Comparison of ENCODE assay signal across 21 cellular contexts in genomic region chrX:15864629-15865028, GRCh38. TPM values are rescaled to one million over a fixed set of nuclear protein-coding genes. Genes with fewer than 3 reads are reported as not detected.
DNase-seq lines count a peak whose midpoint lies in the region; ATAC-seq, FAIRE-seq and TF ChIP-seq lines count a peak whose summit lies in the region.
"Had no signal": no experiment of that assay in that cellular context is flagged by ENCODE, and none has a peak within 500 bp of the region (broad histone marks: within the 10 kb centered on the region; RNA-seq: fewer than 3 reads in every experiment).

No MANE protein-coding gene starts in this region.

- no peak overlapping the region for H4K5ac ChIP-seq in IMR-90 (ENCODE audit: low read depth, low read length)

- no peak overlapping the region for H2AFZ ChIP-seq in IMR-90 (replicated peaks; ENCODE audit: low read length, poor library complexity)
- H2AFZ ChIP-seq in astrocyte (ENCODE audit: low read depth, low read length): no peak overlapping the region
- H2AFZ ChIP-seq: GM23338 had no signal

- H3K4me2 ChIP-seq in IMR-90 (ENCODE audit: low read depth, low read length) (no peak overlapping the region), astrocyte (ENCODE audit: low read length) (no peak overlapping the region)
- H3K4me2 ChIP-seq: GM23338 had no signal

- no peaks in the 10 kb centered on the region for H3K4me1 Mint-ChIP-seq in astrocyte (ENCODE audit: low read depth, unreplicated experiment)

- H2BK20ac ChIP-seq in IMR-90 (ENCODE audit: low read depth, low read length): no peak overlapping the region

- BruUV-seq in IMR-90 (replicated peaks; lab: Mats Ljungman, UMichigan): no TSS peak

- H3K27me3 ChIP-seq in IMR-90 (ENCODE audit: control insufficient read depth, insufficient read depth, low read length): peaks cover 6% of the 10 kb centered on the region; the same call in 1 of the 2 replicates
- no peaks in the 10 kb centered on the region for H3K27me3 ChIP-seq in astrocyte (ENCODE audit: insufficient read depth, low read length)
- peaks cover 20% of the 10 kb centered on the region for H3K27me3 ChIP-seq in adrenal gland

- no peak overlapping the region for H4K8ac ChIP-seq in IMR-90 (ENCODE audit: low read depth in 2 of 2, low read length in 2 of 2)

- no peak overlapping the region for H3K4me3 ChIP-seq in IMR-90 (ENCODE audit: insufficient read depth, low read depth, low read length)
- no peak overlapping the region for H3K4me3 ChIP-seq in astrocyte (ENCODE audit: insufficient read depth, low read depth, low read length)
- H3K4me3 ChIP-seq in adrenal gland: no peak overlapping the region
- H3K4me3 ChIP-seq: GM12878, GM23338, spleen had no signal

- no peak overlapping the region for H3K23ac ChIP-seq in IMR-90 (ENCODE audit: low read depth, low read length)

- no peak overlapping the region for H3K56ac ChIP-seq in IMR-90 (ENCODE audit: extremely low read depth, insufficient read depth, low read length)

- H4K20me1 ChIP-seq in IMR-90 (ENCODE audit: insufficient read depth, low read length) (no peaks in the 10 kb centered on the region), astrocyte (ENCODE audit: insufficient read depth, low read length) (no peaks in the 10 kb centered on the region)

- no peak overlapping the region for H2AK9ac ChIP-seq in IMR-90 (replicated peaks; ENCODE audit: low read depth, low read length, poor library complexity)

- no peak overlapping the region for H3K27ac ChIP-seq in IMR-90 (ENCODE audit: insufficient read depth, low read length)
- no peak overlapping the region for H3K27ac ChIP-seq in astrocyte (ENCODE audit: low read depth, low read length)
- no peak overlapping the region for H3K27ac ChIP-seq in adrenal gland
- H3K27ac ChIP-seq: spleen had no signal

- no peaks in the 10 kb centered on the region for H3K27me3 Mint-ChIP-seq in astrocyte (ENCODE audit: low read depth, unreplicated experiment)

- H2BK15ac ChIP-seq in IMR-90 (ENCODE audit: low read depth, low read length): no peak overlapping the region

- no peak overlapping the region for H3K4me3 Mint-ChIP-seq in astrocyte (ENCODE audit: unreplicated experiment)
- H3K4me3 Mint-ChIP-seq: CD8-positive, alpha-beta T cell; GM23338 had no signal

- H4K91ac ChIP-seq in IMR-90 (ENCODE audit: insufficient read depth, low read depth, low read length): no peak overlapping the region

- no peaks in the 10 kb centered on the region for H3K79me1 ChIP-seq in IMR-90 (ENCODE audit: low read depth in 1 of 2, low read length in 2 of 2)

- no peak overlapping the region for H2AK5ac ChIP-seq in IMR-90 (ENCODE audit: low read depth, low read length)

- H3K79me2 ChIP-seq in astrocyte (ENCODE audit: insufficient read depth, low read length): no peaks in the 10 kb centered on the region

- H2BK5ac ChIP-seq in IMR-90 (ENCODE audit: low read depth, low read length, poor library complexity, severe bottlenecking): no peak overlapping the region

- intact Hi-C loops in IMR-90 (cut with micrococcal nuclease): no loop called here
- intact Hi-C loops in adrenal gland (cut with DNase I): no loop called here

- FAIRE-seq in astrocyte (lab: Jason Lieb, UNC): peak; percentile 5
- FAIRE-seq: frontal cortex had no signal

- no peaks in the 10 kb centered on the region for H3K9me1 ChIP-seq in IMR-90 (ENCODE audit: insufficient read depth, low read length)

- DNase-seq in Daoy (ENCODE audit: low read depth): peak; percentile 6
- peak; percentile 60 for DNase-seq in IMR-90
- DNase-seq in astrocyte (ENCODE audit: low read depth): no peak
- DNase-seq in kidney tubule cell (ENCODE audit: low spot score): peak; percentile 78
- DNase-seq in effector CD4-positive, alpha-beta T cell: no peak
- DNase-seq in amygdala (lab: John Stamatoyannopoulos, UW): no peak
- DNase-seq in adrenal gland: no peak
- DNase-seq: activated CD4-positive, alpha-beta T cell treated with anti-CD3 and anti-CD28 coated beads, Interleukin-2, amount 50 U/mL, for 48 hours; activated CD4-positive, CD25-positive, alpha-beta regulatory T cell; CD8-positive, alpha-beta T cell; mesenchymal stem cell; NCI-H1417 treated with DMSO at 0.1 percent for 48 hours; occipital lobe; SHP77; spleen; stimulated activated CD4-positive, alpha-beta T cell treated with anti-CD3 and anti-CD28 coated beads, Interleukin-4, amount 100 ng/mL, for 4 hours; stimulated activated naive CD8-positive, alpha-beta T cell treated with anti-CD3 and anti-CD28 coated beads, Interleukin-15, Interleukin-2, amounts not matched to agents 100 U/mL and 50 U/mL, for 24 hours had no signal

- H3K18ac ChIP-seq in IMR-90 (ENCODE audit: low read depth, low read length): no peak overlapping the region

- POLR2A ChIA-PET in IMR-90 (lab: Charles Lee; ENCODE audit: unreplicated experiment): no interaction called here

- H3K4ac ChIP-seq in IMR-90 (ENCODE audit: low read depth, low read length): no peak overlapping the region

- no peaks in the 10 kb centered on the region for H3K36me3 Mint-ChIP-seq in astrocyte (ENCODE audit: low read depth, unreplicated experiment)
- H3K36me3 Mint-ChIP-seq: CD8-positive, alpha-beta T cell had no signal

- dilution Hi-C loops in IMR-90 (cut with HindIII; ENCODE audit: low sequenced_read_pairs, unreplicated experiment): no loop called here

- H3K9ac ChIP-seq in IMR-90 (ENCODE audit: low read depth, low read length) (no peak overlapping the region), astrocyte (ENCODE audit: low read length) (no peak overlapping the region)

- H3K9me3 Mint-ChIP-seq in astrocyte (ENCODE audit: unreplicated experiment): no peaks in the 10 kb centered on the region
- H3K9me3 Mint-ChIP-seq: CD8-positive, alpha-beta T cell; GM23338 had no signal

- H3K4me1 ChIP-seq in IMR-90 (ENCODE audit: control insufficient read depth, insufficient read depth, low read length) (peaks cover 2% of the 10 kb centered on the region; the same call in 1 of the 2 replicates), astrocyte (ENCODE audit: insufficient read depth, low read length) (peaks cover 3% of the 10 kb centered on the region), adrenal gland (replicated peaks in 1 of 2) (no peaks in the 10 kb centered on the region)
- H3K4me1 ChIP-seq: spleen had no signal

- no peak overlapping the region for H3K14ac ChIP-seq in IMR-90 (replicated peaks; ENCODE audit: low read depth, low read length)

- no peaks in the 10 kb centered on the region for H3K36me3 ChIP-seq in IMR-90 (ENCODE audit: control insufficient read depth, insufficient read depth, low read length)
- H3K36me3 ChIP-seq in astrocyte (ENCODE audit: insufficient read depth, low read length): no peaks in the 10 kb centered on the region
- H3K36me3 ChIP-seq in adrenal gland (replicated peaks in 1 of 2): no peaks in the 10 kb centered on the region
- H3K36me3 ChIP-seq: spleen had no signal

- TF ChIP-seq RAD21 in IMR-90 (IDR thresholded peaks at IDR 0.05; ENCODE audit: low read length): no peak

- H3K9me3 ChIP-seq in IMR-90 (ENCODE audit: control insufficient read depth, insufficient read depth, low read length): no peaks in the 10 kb centered on the region
- no peaks in the 10 kb centered on the region for H3K9me3 ChIP-seq in astrocyte (ENCODE audit: insufficient read depth, low read depth, low read length)
- no peaks in the 10 kb centered on the region for H3K9me3 ChIP-seq in adrenal gland (replicated peaks in 1 of 3)
- H3K9me3 ChIP-seq: spleen had no signal

- no peak for TF ChIP-seq CTCF in IMR-90 (conservative IDR thresholded peaks at IDR 0.05; ENCODE audit: low read depth, low read length)
- TF ChIP-seq CTCF in astrocyte (IDR thresholded peaks at IDR 0.05; ENCODE audit: insufficient read depth, low read depth, low read length): no peak
- TF ChIP-seq CTCF in adrenal gland (IDR thresholded peaks at IDR 0.05): no peak

- CTCF ChIA-PET in IMR-90 (lab: Yijun Ruan, JAX): no interaction called here

- in situ Hi-C loops in IMR-90 (cut with MboI; ENCODE audit: low sequenced_read_pairs): no loop called here

- TF ChIP-seq POLR2A in IMR-90 (IDR thresholded peaks at IDR 0.05; ENCODE audit: low read depth, low read length) (no peak), adrenal gland (IDR thresholded peaks at IDR 0.05) (no peak)

- H2BK120ac ChIP-seq in IMR-90 (ENCODE audit: low read depth, low read length): no peak overlapping the region

- H3K27ac Mint-ChIP-seq in astrocyte (ENCODE audit: unreplicated experiment): no peak overlapping the region
- H3K27ac Mint-ChIP-seq: CD8-positive, alpha-beta T cell; GM23338 had no signal

- peak; percentile 81 for ATAC-seq in IMR-90 (ENCODE audit: low read depth)
- ATAC-seq in HG03139 (IDR thresholded peaks at IDR 0.05; ENCODE audit: unreplicated experiment): no peak
- ATAC-seq: CD8-positive, alpha-beta T cell; GM23338; stimulated activated naive CD8-positive, alpha-beta T cell treated with anti-CD3 and anti-CD28 coated beads, Interleukin-15, Interleukin-2, amounts not matched to agents 100 U/mL and 50 U/mL, for 24 hours had no signal

TF ChIP-seq in IMR-90, 13 proteins besides CTCF, POLR2A, EP300 and RAD21:
- TF ChIP-seq, protein P1, sequence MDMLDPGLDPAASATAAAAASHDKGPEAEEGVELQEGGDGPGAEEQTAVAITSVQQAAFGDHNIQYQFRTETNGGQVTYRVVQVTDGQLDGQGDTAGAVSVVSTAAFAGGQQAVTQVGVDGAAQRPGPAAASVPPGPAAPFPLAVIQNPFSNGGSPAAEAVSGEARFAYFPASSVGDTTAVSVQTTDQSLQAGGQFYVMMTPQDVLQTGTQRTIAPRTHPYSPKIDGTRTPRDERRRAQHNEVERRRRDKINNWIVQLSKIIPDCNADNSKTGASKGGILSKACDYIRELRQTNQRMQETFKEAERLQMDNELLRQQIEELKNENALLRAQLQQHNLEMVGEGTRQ (IDR thresholded peaks at IDR 0.05; ENCODE audit: low read depth, low read length): no peak
- TF ChIP-seq FOS (IDR thresholded peaks at IDR 0.05; ENCODE audit: low read depth, low read length): 0 out of 2 replicates have a peak, but pooled peaks have one; percentile 27

RNA-seq across cellular contexts. Expression of gene AP1S2, which starts 10.0 kb away (rescaled TPM):
- 26.6 and 47.9 TPM in 2 replicates for total RNA-seq in Daoy (2014; rRNA removed; shearing (Covaris generic))
- total RNA-seq in IMR-90 (2012; rRNA removed) (28.3 and 117 TPM in 2 replicates), astrocyte (43.5 and 74.2 TPM in 2 replicates), adrenal gland (10 to 100 TPM; 16.9 to 47.1 (median 22.0) TPM)
- polyA plus RNA-seq in IMR-90 (2012; rRNA removed) (34.0 and 46.5 TPM in 2 replicates), adrenal gland (10 to 100 TPM in 2 of 3 donors, 1 to 10 TPM in 1; 8.8 to 27.3 (median 19.1) TPM)
- 7.5 and 13.6 TPM in 2 replicates for polyA plus RNA-seq in IMR-90 (2012; cell fraction: cytosol; rRNA removed)
- 3.2 and 16.1 TPM in 2 replicates for polyA plus RNA-seq in IMR-90 (2012; cell fraction: nucleus; rRNA removed; ENCODE audit: low replicate concordance)

Comparison
In these comparisons a context has a peak if more than half of its experiments do, and no peak if none do; other contexts are left out.
1. DNase-seq: peak in Daoy (single experiment), IMR-90 (single experiment) and kidney tubule cell (single experiment); none in astrocyte (single experiment), effector CD4-positive, alpha-beta T cell (single experiment), amygdala (0 of 56) and adrenal gland (0 of 7).